Comparison of ENCODE assay signal across 8 cellular contexts in genomic region chr1:61082336-61083013, GRCh38. TPM values are rescaled to one million over a fixed set of nuclear protein-coding genes. Genes with fewer than 3 reads are reported as not detected.
A peak's percentile ranks its signal among the peaks of the same experiment; 100 is the strongest.
DNase-seq lines count a peak whose midpoint lies in the region; ATAC-seq and TF ChIP-seq lines count a peak whose summit lies in the region.

TSS of gene NFIA (plus strand) at chr1:61082561.

- H3K27ac ChIP-seq in H9 (ENCODE audit: insufficient read length, low read depth, low read length) (no peak within 1 kb of the TSS), uterus (peak within 1 kb of the TSS; percentile 96 to 97)

- no CpG with 5 or more reads among the region's 69 CpGs for WGBS in H9 (ENCODE audit: extremely low coverage, insufficient read length, low lambda C conversion rate)

- H3T11ph ChIP-seq in H9 (ENCODE audit: low read length) = no peak within 1 kb of the TSS

- no peak for TF ChIP-seq POLR2A in uterus (IDR thresholded peaks at IDR 0.05)

- H2AK5ac ChIP-seq in H9 (ENCODE audit: insufficient read length, low read length) = no peak within 1 kb of the TSS

- no peak within 1 kb of the TSS for H2BK120ac ChIP-seq in H9 (ENCODE audit: low read depth, low read length, poor library complexity, severe bottlenecking)

- H4K20me1 ChIP-seq in H9 (ENCODE audit: control insufficient read depth, insufficient read depth, insufficient read length) = no peaks in the 10 kb centered on the region

- intact Hi-C loops in activated naive CD4-positive, alpha-beta T cell treated with anti-CD3 and anti-CD28 coated beads for 36 hours (cut with micrococcal nuclease) = no loop called here
- intact Hi-C loops in uterus (cut with DNase I; ENCODE audit: low total_unique reads) = no loop called here

- H3K4me1 ChIP-seq in H9 (ENCODE audit: insufficient read depth, low read length) = peaks cover 12% of the 10 kb centered on the region; the same call in 1 of the 2 replicates
- peaks cover 0 to 26% of the 10 kb centered on the region in 2 donors for H3K4me1 ChIP-seq in uterus

- no peak within 1 kb of the TSS for H2BK20ac ChIP-seq in H9 (ENCODE audit: low read depth, low read length, poor library complexity, severe bottlenecking)

- no peak within 1 kb of the TSS for H2BK5ac ChIP-seq in H9 (ENCODE audit: insufficient read length, low read length)

- no peak within 1 kb of the TSS for H2BK12ac ChIP-seq in H9 (ENCODE audit: insufficient read length, low read depth, low read length)

- H3K23me2 ChIP-seq in H9 (ENCODE audit: insufficient read length, low read depth, low read length, poor library complexity, severe bottlenecking) = peaks cover 23% of the 10 kb centered on the region

- no peak within 1 kb of the TSS for H3K18ac ChIP-seq in H9 (ENCODE audit: insufficient read length, low read depth, low read length)

- peaks cover 36% of the 10 kb centered on the region; the same call in 1 of the 2 replicates for H3K27me3 ChIP-seq in H9 (ENCODE audit: insufficient read depth, low read length)
- no peaks in the 10 kb centered on the region for H3K27me3 ChIP-seq in uterus

- H3K4me2 ChIP-seq in H9 (ENCODE audit: insufficient read depth, insufficient read length, low read length) = peak within 1 kb of the TSS; percentile 95

- no peaks in the 10 kb centered on the region for H3K79me2 ChIP-seq in H9 (ENCODE audit: insufficient read depth, low read length)

- DNase-seq in A172 (ENCODE audit: low spot score) (peak; percentile 6), H9 (peak; percentile 57), OCI-M1 (lab: John Stamatoyannopoulos, UW) (peak; percentile 75), foreskin fibroblast (peak; percentile 60 to 84), uterus (peak; percentile 49 to 53), NCI-H128 (lab: John Stamatoyannopoulos, UW; ENCODE audit: unreplicated experiment) (no peak)
- DNase-seq in activated naive CD4-positive, alpha-beta T cell treated with anti-CD3 and anti-CD28 coated beads for 36 hours = peak; percentile 42
- DNase-seq in natural killer cell treated with Interleukin-12 subunit alpha and Interleukin-12 subunit beta and Interleukin-15 and Interleukin-18, amount 100 ng/mL, for 72 hours (ENCODE audit: low spot score) = no peak

- peak within 1 kb of the TSS; percentile 75; the same call in 1 of the 2 replicates for H3K14ac ChIP-seq in H9 (ENCODE audit: insufficient read depth, low read length)

- H3K9me3 Mint-ChIP-seq in H9 = peaks cover 0 to 3% of the 10 kb centered on the region in 2 experiments; a peak in 3 of 5 replicates
- H3K9me3 Mint-ChIP-seq in activated naive CD4-positive, alpha-beta T cell treated with anti-CD3 and anti-CD28 coated beads for 36 hours = no peaks in the 10 kb centered on the region
- H3K9me3 Mint-ChIP-seq in natural killer cell treated with Interleukin-12 subunit alpha and Interleukin-12 subunit beta and Interleukin-15 and Interleukin-18, amount 100 ng/mL, for 72 hours = no peaks in the 10 kb centered on the region

- no peak within 1 kb of the TSS for H4K91ac ChIP-seq in H9 (ENCODE audit: insufficient read length, low read depth, low read length)

- no peak within 1 kb of the TSS for H4K5ac ChIP-seq in H9 (ENCODE audit: insufficient read length, low read depth, low read length)

- H3K4me3 ChIP-seq in foreskin fibroblast (ENCODE audit: low read depth in 1 of 2, low read length in 2 of 2) (peak within 1 kb of the TSS; percentile 72 to 81), uterus (peak within 1 kb of the TSS; percentile 77 to 96)

- peak within 1 kb of the TSS; percentile 18 for H3K9ac ChIP-seq in H9 (ENCODE audit: extremely low read depth, insufficient read length, low read length)

- no peak within 1 kb of the TSS for H4K8ac ChIP-seq in H9 (replicated peaks; ENCODE audit: insufficient read length, low read depth, low read length)

- H3K9me3 ChIP-seq in H9 (ENCODE audit: control insufficient read depth, low read depth, low read length) (no peaks in the 10 kb centered on the region), uterus (no peaks in the 10 kb centered on the region)

- H3K4me1 Mint-ChIP-seq in H9 = peaks cover 39 to 45% of the 10 kb centered on the region in 2 experiments
- peaks cover 40% of the 10 kb centered on the region for H3K4me1 Mint-ChIP-seq in activated naive CD4-positive, alpha-beta T cell treated with anti-CD3 and anti-CD28 coated beads for 36 hours (ENCODE audit: low read depth)
- H3K4me1 Mint-ChIP-seq in natural killer cell treated with Interleukin-12 subunit alpha and Interleukin-12 subunit beta and Interleukin-15 and Interleukin-18, amount 100 ng/mL, for 72 hours (ENCODE audit: low read depth in 2 of 2) = peaks cover 25 to 48% of the 10 kb centered on the region in 2 donors

- no peak within 1 kb of the TSS; the same call in 1 of the 2 replicates for H2BK15ac ChIP-seq in H9 (ENCODE audit: low read depth, low read length)

- peak within 1 kb of the TSS in 1 of 3 experiments; percentile 55; a peak in 1 of 7 replicates for H3K27ac Mint-ChIP-seq in H9
- H3K27ac Mint-ChIP-seq in activated naive CD4-positive, alpha-beta T cell treated with anti-CD3 and anti-CD28 coated beads for 36 hours = peak within 1 kb of the TSS; percentile 36
- no peak within 1 kb of the TSS for H3K27ac Mint-ChIP-seq in natural killer cell treated with Interleukin-12 subunit alpha and Interleukin-12 subunit beta and Interleukin-15 and Interleukin-18, amount 100 ng/mL, for 72 hours

- H3K36me3 Mint-ChIP-seq in H9 (ENCODE audit: insufficient read depth in 1 of 3, low read depth in 3 of 3) = peaks cover 0 to 3% (median 0%) of the 10 kb centered on the region in 3 experiments; a peak in 2 of 7 replicates
- H3K36me3 Mint-ChIP-seq in activated naive CD4-positive, alpha-beta T cell treated with anti-CD3 and anti-CD28 coated beads for 36 hours (ENCODE audit: low read depth) = no peaks in the 10 kb centered on the region
- H3K36me3 Mint-ChIP-seq in natural killer cell treated with Interleukin-12 subunit alpha and Interleukin-12 subunit beta and Interleukin-15 and Interleukin-18, amount 100 ng/mL, for 72 hours = peaks cover 6% of the 10 kb centered on the region

- no peak within 1 kb of the TSS for H3K4ac ChIP-seq in H9 (ENCODE audit: low read depth, low read length)

- no peak within 1 kb of the TSS for H3K56ac ChIP-seq in H9 (ENCODE audit: insufficient read length, low read depth, low read length)

- CTCF ChIA-PET in activated naive CD4-positive, alpha-beta T cell treated with anti-CD3 and anti-CD28 coated beads for 36 hours (lab: Charles Lee) = interaction anchor here (0.7 kb wide), 1 partner anchor 9 kb away, joined by 4 read pairs; no protein-coding TSS in a partner anchor

- ATAC-seq in natural killer cell treated with Interleukin-12 subunit alpha and Interleukin-12 subunit beta and Interleukin-15 and Interleukin-18, amount 100 ng/mL, for 72 hours = peak; percentile 37 to 48

- no peak within 1 kb of the TSS for H2AFZ ChIP-seq in H9 (ENCODE audit: low read length)

- TF ChIP-seq CTCF in H9 (conservative IDR thresholded peaks at IDR 0.05) (no peak), foreskin fibroblast (IDR thresholded peaks at IDR 0.05; ENCODE audit: low read depth, low read length) (no peak), uterus (IDR thresholded peaks at IDR 0.05) (no peak)

- peak within 1 kb of the TSS; percentile 72 to 91 for H3K4me3 Mint-ChIP-seq in H9
- peak within 1 kb of the TSS; percentile 77 for H3K4me3 Mint-ChIP-seq in activated naive CD4-positive, alpha-beta T cell treated with anti-CD3 and anti-CD28 coated beads for 36 hours
- H3K4me3 Mint-ChIP-seq in natural killer cell treated with Interleukin-12 subunit alpha and Interleukin-12 subunit beta and Interleukin-15 and Interleukin-18, amount 100 ng/mL, for 72 hours = peak within 1 kb of the TSS; percentile 89

- no peaks in the 10 kb centered on the region for H3K79me1 ChIP-seq in H9 (ENCODE audit: insufficient read depth, low read depth, low read length, poor library complexity, severe bottlenecking)

- H3K27me3 Mint-ChIP-seq in H9 (ENCODE audit: low read depth) = peaks cover 80% of the 10 kb centered on the region
- H3K27me3 Mint-ChIP-seq in activated naive CD4-positive, alpha-beta T cell treated with anti-CD3 and anti-CD28 coated beads for 36 hours (ENCODE audit: low read depth) = peaks cover 18% of the 10 kb centered on the region
- H3K27me3 Mint-ChIP-seq in natural killer cell treated with Interleukin-12 subunit alpha and Interleukin-12 subunit beta and Interleukin-15 and Interleukin-18, amount 100 ng/mL, for 72 hours = peaks cover 8 to 14% of the 10 kb centered on the region in 2 donors

- no peaks in the 10 kb centered on the region for H3K36me3 ChIP-seq in uterus

- no peak within 1 kb of the TSS for H3K23ac ChIP-seq in H9 (ENCODE audit: insufficient read length, low read depth, low read length)

RNA-seq across cellular contexts. Expression of gene NFIA, which starts in this region (rescaled TPM):
- 0.22 and 0.31 TPM in 2 replicates for total RNA-seq in A172 (2014; rRNA removed; shearing (Covaris generic))
- total RNA-seq in H9 (2021) = 0.35 and 0.70 TPM in 2 replicates
- total RNA-seq in activated naive CD4-positive, alpha-beta T cell treated with anti-CD3 and anti-CD28 coated beads for 36 hours = 1 to 10 TPM in 1 of 2 experiments, under 1 TPM in 1; 0.98 to 1.1 TPM
- total RNA-seq in natural killer cell treated with Interleukin-12 subunit alpha and Interleukin-12 subunit beta and Interleukin-15 and Interleukin-18, amount 100 ng/mL, for 72 hours = 1 to 10 TPM in 1 of 2 donors, under 1 TPM in 1; 0.14 to 7.3 TPM
- total RNA-seq in uterus = 100 to 1,000 TPM in 1 of 4 donors, 10 to 100 TPM in 3; 49.2 to 116 (median 64.9) TPM

Comparison
In these comparisons a context has a peak if more than half of its experiments do, and no peak if none do; other contexts are left out.
1. RNA of gene NFIA (total RNA-seq): 49.2 to 116 TPM in uterus; 0.14 to 7.3 TPM in natural killer cell treated with Interleukin-12 subunit alpha and Interleukin-12 subunit beta and Interleukin-15 and Interleukin-18, amount 100 ng/mL, for 72 hours, 0.98 to 1.1 TPM in activated naive CD4-positive, alpha-beta T cell treated with anti-CD3 and anti-CD28 coated beads for 36 hours, 0.35 to 0.70 TPM in H9 and 0.22 to 0.31 TPM in A172; every median in the first group is over 4 times any median in the second.
2. Peak in DNase-seq in A172; RNA of the gene not detected or under 1 TPM.
3. Peak in DNase-seq, H3K9ac ChIP-seq and H3K4me2 ChIP-seq in H9; RNA of the gene not detected or under 1 TPM.
4. DNase-seq: peak in OCI-M1 (single experiment), activated naive CD4-positive, alpha-beta T cell treated with anti-CD3 and anti-CD28 coated beads for 36 hours (single experiment), foreskin fibroblast (2 of 2) and uterus (2 of 2); none in natural killer cell treated with Interleukin-12 subunit alpha and Interleukin-12 subunit beta and Interleukin-15 and Interleukin-18, amount 100 ng/mL, for 72 hours (single experiment) and NCI-H128 (single experiment).
5. Peak in every context shown above with its lines, with median percentiles within 50 percentile points of each other: H3K4me3 Mint-ChIP-seq.